In the genomic region with DNA sequence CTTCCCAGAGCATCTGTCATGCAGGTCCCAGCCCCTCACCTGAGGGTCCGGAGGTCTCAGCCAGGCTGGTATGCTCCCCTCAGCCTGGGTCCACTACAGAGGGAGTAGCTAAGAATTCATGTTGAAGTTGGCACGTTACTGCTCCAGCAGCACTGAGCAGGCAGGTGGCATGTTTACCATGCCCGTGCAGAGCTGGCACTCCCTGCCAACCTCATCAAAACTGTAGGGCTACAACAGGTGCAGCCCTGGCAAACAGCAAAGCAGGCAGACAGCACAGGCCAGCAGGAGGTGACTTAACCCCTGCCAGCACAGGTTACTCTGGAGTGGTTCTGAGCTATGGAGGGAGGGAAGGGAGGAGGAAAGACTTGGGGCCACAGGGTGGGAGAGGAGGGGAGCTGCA, we compare ENCODE assay signal across 15 cellular contexts. TPM values are rescaled to one million over a fixed set of nuclear protein-coding genes. Genes with fewer than 3 reads are reported as not detected.
DNase-seq lines count a peak whose midpoint lies in the region; ATAC-seq and TF ChIP-seq lines count a peak whose summit lies in the region.
"Had no signal": no experiment of that assay in that cellular context is flagged by ENCODE, and none has a peak within 500 bp of the region (broad histone marks: within the 10 kb centered on the region; RNA-seq: fewer than 3 reads in every experiment).

No MANE protein-coding gene starts in this region.

- H3K9me3 Mint-ChIP-seq in CD4-positive, alpha-beta T cell: no peaks in the 10 kb centered on the region
- H3K9me3 Mint-ChIP-seq in stimulated activated naive CD8-positive, alpha-beta T cell treated with anti-CD3 and anti-CD28 coated beads, Interleukin-15, amount 100 ng/mL, for 72 hours: no peaks in the 10 kb centered on the region
- H3K9me3 Mint-ChIP-seq: natural killer cell treated with Interleukin-12 subunit alpha and Interleukin-12 subunit beta and Interleukin-15 and Interleukin-18, amount 100 ng/mL, for 72 hours had no signal

- peak; percentile 32 for TF ChIP-seq CTCF in CD4-positive, alpha-beta T cell (IDR thresholded peaks at IDR 0.05)
- no peak for TF ChIP-seq CTCF in RWPE1 (conservative IDR thresholded peaks at IDR 0.05; ENCODE audit: low read depth)
- no peak for TF ChIP-seq CTCF in lower lobe of right lung (IDR thresholded peaks at IDR 0.05)

- no peaks in the 10 kb centered on the region for H3K27me3 Mint-ChIP-seq in CD4-positive, alpha-beta T cell
- no peaks in the 10 kb centered on the region for H3K27me3 Mint-ChIP-seq in stimulated activated naive CD8-positive, alpha-beta T cell treated with anti-CD3 and anti-CD28 coated beads, Interleukin-15, amount 100 ng/mL, for 72 hours

- H3K9me3 ChIP-seq in CD4-positive, alpha-beta T cell (ENCODE audit: control insufficient read depth, low read length): no peaks in the 10 kb centered on the region
- no peaks in the 10 kb centered on the region for H3K9me3 ChIP-seq in lower lobe of right lung
- H3K9me3 ChIP-seq: heart right ventricle, tibial artery had no signal

- POLR2A ChIA-PET in CD4-positive, alpha-beta T cell (lab: Charles Lee): interaction anchor here (0.6 to 19.9 kb wide), 15 partner anchors 12 to 357 kb away, joined by 3 to 918 read pairs (median 4); a partner anchor contains a TSS
- POLR2A ChIA-PET in RWPE1 (lab: Yijun Ruan, JAX; ENCODE audit: low non-redundant PET): interaction anchor here (2.5 kb wide), 1 partner anchor 45 kb away, joined by 26 read pairs; a partner anchor contains a TSS

- DNase-seq in CD4-positive, alpha-beta T cell: peak in 9 of 10 experiments; percentile 39 to 67 (median 59)
- DNase-seq in HT-29 (ENCODE audit: low spot score) (peak; percentile 34), RWPE1 (ENCODE audit: low spot score) (no peak), lower lobe of right lung (peak; percentile 75), NCI-H82 (lab: John Stamatoyannopoulos, UW) (no peak)
- no peak for DNase-seq in stimulated activated naive CD8-positive, alpha-beta T cell treated with anti-CD3 and anti-CD28 coated beads, Interleukin-15, amount 100 ng/mL, for 72 hours
- DNase-seq: activated CD8-positive, alpha-beta memory T cell treated with anti-CD3 and anti-CD28 coated beads, Interleukin-2, amount 10 ng/mL, durations not matched to agents 7 days and 5 days; heart right ventricle; NCI-H1436; tibial artery had no signal

- H3K27ac Mint-ChIP-seq in CD4-positive, alpha-beta T cell: peak overlapping the region; percentile 80
- H3K27ac Mint-ChIP-seq in stimulated activated naive CD8-positive, alpha-beta T cell treated with anti-CD3 and anti-CD28 coated beads, Interleukin-15, amount 100 ng/mL, for 72 hours: no peak overlapping the region
- H3K27ac Mint-ChIP-seq: activated CD8-positive, alpha-beta memory T cell treated with anti-CD3 and anti-CD28 coated beads, Interleukin-2, amount 10 ng/mL, durations not matched to agents 7 days and 5 days; natural killer cell treated with Interleukin-12 subunit alpha and Interleukin-12 subunit beta and Interleukin-15 and Interleukin-18, amount 100 ng/mL, for 72 hours had no signal

- ATAC-seq in CD4-positive, alpha-beta T cell (ENCODE audit: poor library complexity): peak; percentile 87
- peak; percentile 78 to 83 for ATAC-seq in lower lobe of right lung
- ATAC-seq in GM21619 (IDR thresholded peaks at IDR 0.05; ENCODE audit: unreplicated experiment): no peak
- no peak for ATAC-seq in stimulated activated naive CD8-positive, alpha-beta T cell treated with anti-CD3 and anti-CD28 coated beads, Interleukin-15, amount 100 ng/mL, for 72 hours
- no peak for ATAC-seq in GM21717 (IDR thresholded peaks at IDR 0.05; ENCODE audit: unreplicated experiment)
- ATAC-seq: activated CD8-positive, alpha-beta memory T cell treated with anti-CD3 and anti-CD28 coated beads, Interleukin-2, amount 10 ng/mL, durations not matched to agents 7 days and 5 days; heart right ventricle; natural killer cell treated with Interleukin-12 subunit alpha and Interleukin-12 subunit beta and Interleukin-15 and Interleukin-18, amount 100 ng/mL, for 72 hours; SK-N-SH treated with all-trans-retinoic acid at 6 μM for 48 hours had no signal

- no peak overlapping the region for H3K4me3 ChIP-seq in lower lobe of right lung
- H3K4me3 ChIP-seq: coronary artery, heart right ventricle, tibial artery had no signal

- H3K27me3 ChIP-seq in CD4-positive, alpha-beta T cell (ENCODE audit: control insufficient read depth, insufficient read depth, low read length): no peaks in the 10 kb centered on the region
- H3K27me3 ChIP-seq in lower lobe of right lung (ENCODE audit: low read depth): no peaks in the 10 kb centered on the region
- H3K27me3 ChIP-seq: heart right ventricle, tibial artery had no signal

- peaks cover 55% of the 10 kb centered on the region for H3K4me1 Mint-ChIP-seq in CD4-positive, alpha-beta T cell (ENCODE audit: low read depth)
- peaks cover 71% of the 10 kb centered on the region for H3K4me1 Mint-ChIP-seq in stimulated activated naive CD8-positive, alpha-beta T cell treated with anti-CD3 and anti-CD28 coated beads, Interleukin-15, amount 100 ng/mL, for 72 hours

- CTCF ChIA-PET in CD4-positive, alpha-beta T cell (lab: Charles Lee): interaction anchor here (0.7 to 11.3 kb wide), 11 partner anchors 11 to 317 kb away, joined by 3 to 322 read pairs (median 5); a partner anchor contains a TSS
- CTCF ChIA-PET in RWPE1 (lab: Yijun Ruan, JAX): interaction anchor here (0.5 to 9.0 kb wide), 11 partner anchors 19 to 248 kb away, joined by 3 to 622 read pairs (median 3); a partner anchor contains a TSS

- intact Hi-C loops in CD4-positive, alpha-beta T cell (cut with DNase I, micrococcal nuclease): loop anchor here (1.0 to 10.0 kb wide), 3 partner anchors 9 to 360 kb away; a partner anchor contains a TSS
- intact Hi-C loops in lower lobe of right lung (cut with DNase I): loop anchor here (2.0 kb wide), 1 partner anchor 50 kb away; no protein-coding TSS in a partner anchor

- H3K4me1 ChIP-seq in lower lobe of right lung: peaks cover 37% of the 10 kb centered on the region

- H3K36me3 Mint-ChIP-seq in CD4-positive, alpha-beta T cell (ENCODE audit: low read depth): no peaks in the 10 kb centered on the region
- H3K36me3 Mint-ChIP-seq: activated CD8-positive, alpha-beta memory T cell treated with anti-CD3 and anti-CD28 coated beads, Interleukin-2, amount 10 ng/mL, durations not matched to agents 7 days and 5 days; natural killer cell treated with Interleukin-12 subunit alpha and Interleukin-12 subunit beta and Interleukin-15 and Interleukin-18, amount 100 ng/mL, for 72 hours had no signal

- peak overlapping the region; percentile 52 for H3K4me3 Mint-ChIP-seq in CD4-positive, alpha-beta T cell
- no peak overlapping the region for H3K4me3 Mint-ChIP-seq in stimulated activated naive CD8-positive, alpha-beta T cell treated with anti-CD3 and anti-CD28 coated beads, Interleukin-15, amount 100 ng/mL, for 72 hours
- H3K4me3 Mint-ChIP-seq: activated CD8-positive, alpha-beta memory T cell treated with anti-CD3 and anti-CD28 coated beads, Interleukin-2, amount 10 ng/mL, durations not matched to agents 7 days and 5 days; natural killer cell treated with Interleukin-12 subunit alpha and Interleukin-12 subunit beta and Interleukin-15 and Interleukin-18, amount 100 ng/mL, for 72 hours had no signal

- peaks cover 9% of the 10 kb centered on the region for H3K36me3 ChIP-seq in lower lobe of right lung

- no peak overlapping the region for H3K27ac ChIP-seq in CD4-positive, alpha-beta T cell (ENCODE audit: low read depth, low read length)
- H3K27ac ChIP-seq in RWPE1: peak overlapping the region; percentile 90
- peak overlapping the region; percentile 41 for H3K27ac ChIP-seq in lower lobe of right lung
- H3K27ac ChIP-seq: coronary artery, heart right ventricle, tibial artery had no signal

RNA-seq across cellular contexts. Expression of a gene that starts 46.4 kb away (rescaled TPM):
- total RNA-seq in CD4-positive, alpha-beta T cell: 10 to 100 TPM; 14.9 to 15.3 TPM
- total RNA-seq in HT-29 (2014; rRNA removed; shearing (Covaris generic)): 2.4 and 3.9 TPM in 2 replicates
- total RNA-seq in lower lobe of right lung: 6.8 TPM

RNA-seq across cellular contexts. Expression of a gene that starts 47.4 kb away (rescaled TPM):
- total RNA-seq in CD4-positive, alpha-beta T cell: 1 to 10 TPM in 1 of 2 experiments, under 1 TPM in 1; 0.74 to 1.1 TPM
- 0.08 and 0.21 TPM in 2 replicates for total RNA-seq in HT-29 (2014; rRNA removed; shearing (Covaris generic))
- 3.0 TPM for total RNA-seq in lower lobe of right lung

Comparison
In these comparisons a context has a peak if more than half of its experiments do, and no peak if none do; other contexts are left out.
1. ATAC-seq: peak in CD4-positive, alpha-beta T cell (single experiment) and lower lobe of right lung (2 of 2); none in GM21619 (single experiment), stimulated activated naive CD8-positive, alpha-beta T cell treated with anti-CD3 and anti-CD28 coated beads, Interleukin-15, amount 100 ng/mL, for 72 hours (single experiment) and GM21717 (single experiment).
2. DNase-seq: peak in CD4-positive, alpha-beta T cell (9 of 10), HT-29 (single experiment) and lower lobe of right lung (single experiment); none in RWPE1 (single experiment), stimulated activated naive CD8-positive, alpha-beta T cell treated with anti-CD3 and anti-CD28 coated beads, Interleukin-15, amount 100 ng/mL, for 72 hours (0 of 2) and NCI-H82 (single experiment).